In the genomic region with DNA sequence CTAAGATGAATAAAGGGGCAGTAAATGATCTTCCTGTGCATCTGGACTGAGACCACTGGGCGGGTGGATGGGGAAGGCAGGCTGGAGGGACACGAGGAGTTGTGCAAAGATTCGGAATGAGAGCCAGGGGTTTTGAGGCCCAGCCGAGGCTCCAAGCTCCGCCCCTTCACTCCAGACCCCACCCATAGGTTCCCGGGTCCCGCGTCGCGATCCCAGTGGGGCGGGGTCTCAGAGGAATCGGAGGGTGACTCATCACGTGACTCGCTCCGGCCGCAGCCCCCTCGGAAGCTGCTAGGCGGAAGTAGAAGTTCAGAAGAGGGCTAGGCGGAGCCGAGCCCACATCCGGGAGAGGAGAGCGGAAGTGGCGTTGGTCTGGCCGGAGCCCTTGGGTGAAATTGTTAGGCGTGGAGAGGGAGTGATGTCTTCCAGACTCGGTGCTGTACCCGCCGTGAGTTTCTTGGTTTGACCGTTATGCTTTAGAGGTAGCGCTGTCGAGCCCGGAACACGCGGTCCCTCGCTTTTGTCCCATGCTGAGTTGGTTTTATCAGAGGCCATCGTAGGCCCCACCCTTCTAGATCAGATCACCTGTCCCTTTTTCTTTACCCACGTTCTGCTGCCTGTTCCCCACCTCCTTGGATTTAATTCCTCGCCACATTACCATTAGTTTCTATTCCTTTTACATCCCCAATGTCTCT, we compare ENCODE assay signal across 8 cellular contexts. TPM values are rescaled to one million over a fixed set of nuclear protein-coding genes. Genes with fewer than 3 reads are reported as not detected.
DNase-seq lines count a peak whose midpoint lies in the region; ATAC-seq and TF ChIP-seq lines count a peak whose summit lies in the region.

A gene with protein sequence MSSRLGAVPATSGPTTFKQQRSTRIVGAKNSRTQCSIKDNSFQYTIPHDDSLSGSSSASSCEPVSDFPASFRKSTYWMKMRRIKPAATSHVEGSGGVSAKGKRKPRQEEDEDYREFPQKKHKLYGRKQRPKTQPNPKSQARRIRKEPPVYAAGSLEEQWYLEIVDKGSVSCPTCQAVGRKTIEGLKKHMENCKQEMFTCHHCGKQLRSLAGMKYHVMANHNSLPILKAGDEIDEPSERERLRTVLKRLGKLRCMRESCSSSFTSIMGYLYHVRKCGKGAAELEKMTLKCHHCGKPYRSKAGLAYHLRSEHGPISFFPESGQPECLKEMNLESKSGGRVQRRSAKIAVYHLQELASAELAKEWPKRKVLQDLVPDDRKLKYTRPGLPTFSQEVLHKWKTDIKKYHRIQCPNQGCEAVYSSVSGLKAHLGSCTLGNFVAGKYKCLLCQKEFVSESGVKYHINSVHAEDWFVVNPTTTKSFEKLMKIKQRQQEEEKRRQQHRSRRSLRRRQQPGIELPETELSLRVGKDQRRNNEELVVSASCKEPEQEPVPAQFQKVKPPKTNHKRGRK (plus strand): TSS at position 348 of the 695 bp plus-strand sequence. CDS start 71 bp downstream, at position 419.

- 0 out of 2 replicates have a peak within 1 kb of the TSS, but pooled peaks have one; percentile 25 for H3K27ac ChIP-seq in HUES64 (ENCODE audit: low read depth, low read length)
- peak within 1 kb of the TSS; percentile 42 for H3K27ac ChIP-seq in OCI-LY3 (ENCODE audit: low read length)

- peaks cover 50% of the 10 kb centered on the region for H3K79me2 ChIP-seq in OCI-LY3 (ENCODE audit: low read length)

- ATAC-seq in GM21447 (IDR thresholded peaks at IDR 0.05; ENCODE audit: unreplicated experiment) (peak; percentile 91), mucosa of descending colon (peak; percentile 96)

- H4K20me1 ChIP-seq in OCI-LY3 (ENCODE audit: insufficient read depth, low read length): peaks cover 18% of the 10 kb centered on the region

- DNase-seq in DMS 273 (lab: John Stamatoyannopoulos, UW; ENCODE audit: unreplicated experiment) (peak; percentile 98), activated T-cell treated with anti-CD3 and anti-CD28 coated beads for 1 hour (ENCODE audit: low read depth) (peak; percentile 59), epithelial cell of proximal tubule (ENCODE audit: low read depth) (peak; percentile 27), mucosa of descending colon (peak; percentile 82 to 94 (median 86))
- peak; percentile 53 for DNase-seq in stimulated activated CD8-positive, alpha-beta memory T cell treated with anti-CD3 and anti-CD28 coated beads, Interleukin-4, amount 100 ng/mL, for 1 hour (ENCODE audit: low read depth in 2 of 2, low spot score in 1 of 2)

- H3K4me1 ChIP-seq in HUES64 (ENCODE audit: insufficient read depth, low read length) (peaks cover 6% of the 10 kb centered on the region; the same call in 1 of the 2 replicates), OCI-LY3 (ENCODE audit: low read length) (peaks cover 18% of the 10 kb centered on the region), mucosa of descending colon (ENCODE audit: low read depth) (peaks cover 6% of the 10 kb centered on the region)

- peak within 1 kb of the TSS; percentile 79 for H3K9ac ChIP-seq in HUES64 (ENCODE audit: low read depth, low read length)
- peak within 1 kb of the TSS; percentile 79 for H3K9ac ChIP-seq in OCI-LY3 (ENCODE audit: low read length)

- peaks cover 22% of the 10 kb centered on the region; the same call in 1 of the 2 replicates for H3K27me3 ChIP-seq in HUES64 (ENCODE audit: insufficient read depth, low read length)
- no peaks in the 10 kb centered on the region for H3K27me3 ChIP-seq in OCI-LY3 (ENCODE audit: low read depth, low read length)

- H3K36me3 ChIP-seq in HUES64 (ENCODE audit: insufficient read depth, low read length) (no peaks in the 10 kb centered on the region), OCI-LY3 (replicated peaks; ENCODE audit: low read depth, low read length) (peaks cover 9% of the 10 kb centered on the region), mucosa of descending colon (ENCODE audit: low read depth) (no peaks in the 10 kb centered on the region)

- peak within 1 kb of the TSS; percentile 74 for H3K4me3 ChIP-seq in HUES64 (ENCODE audit: low read length)
- peak within 1 kb of the TSS; percentile 86 for H3K4me3 ChIP-seq in OCI-LY3 (ENCODE audit: low read length)
- H3K4me3 ChIP-seq in epithelial cell of proximal tubule (ENCODE audit: low read depth, low read length): peak within 1 kb of the TSS; percentile 80
- peak within 1 kb of the TSS; percentile 22 for H3K4me3 ChIP-seq in mucosa of descending colon

- H3K9me3 ChIP-seq in HUES64 (ENCODE audit: insufficient read depth, low read depth, low read length): no peaks in the 10 kb centered on the region
- no peaks in the 10 kb centered on the region for H3K9me3 ChIP-seq in OCI-LY3 (ENCODE audit: insufficient read depth, low read length)
- H3K9me3 ChIP-seq in mucosa of descending colon: peaks cover 7% of the 10 kb centered on the region

- TF ChIP-seq CTCF in OCI-LY3 (IDR thresholded peaks at IDR 0.05; ENCODE audit: low read depth, low read length): no peak
- TF ChIP-seq CTCF in epithelial cell of proximal tubule (conservative IDR thresholded peaks at IDR 0.05; ENCODE audit: low read depth, low read length): no peak
- TF ChIP-seq CTCF in mucosa of descending colon (IDR thresholded peaks at IDR 0.05): no peak

- peak within 1 kb of the TSS; percentile 95 for H3K4me2 ChIP-seq in OCI-LY3 (ENCODE audit: low read length)

- H2AFZ ChIP-seq in OCI-LY3 (ENCODE audit: low read depth, low read length): peak within 1 kb of the TSS; percentile 95

- 3% methylated on average over 38 of the region's 38 CpGs for WGBS in HUES64

- intact Hi-C loops in mucosa of descending colon (cut with DNase I, micrococcal nuclease): no loop called here

RNA-seq across cellular contexts. Expression of the gene that starts here (rescaled TPM):
- 30.2 TPM for polyA plus RNA-seq in HUES64 (2013, experiment 1 of 2)
- 34.7 TPM for polyA plus RNA-seq in HUES64 (2013, experiment 2 of 2)
- 26.3 and 27.4 TPM in 2 replicates for total RNA-seq in epithelial cell of proximal tubule
- total RNA-seq in mucosa of descending colon: 10 to 100 TPM; 14.4 to 37.8 (median 19.7) TPM

Comparison
In these comparisons a context has a peak if more than half of its experiments do, and no peak if none do; other contexts are left out.
1. Peak in every context shown above with its lines: DNase-seq, ATAC-seq, H3K4me3 ChIP-seq and H3K27ac ChIP-seq.
2. DNase-seq: peak in every context shown above with its lines; median percentile 98 in DMS 273; 86 in mucosa of descending colon; 59 in activated T-cell treated with anti-CD3 and anti-CD28 coated beads for 1 hour; 53 in stimulated activated CD8-positive, alpha-beta memory T cell treated with anti-CD3 and anti-CD28 coated beads, Interleukin-4, amount 100 ng/mL, for 1 hour; 27 in epithelial cell of proximal tubule.
3. H3K4me3 ChIP-seq: peak in every context shown above with its lines; median percentile 86 in OCI-LY3; 80 in epithelial cell of proximal tubule; 74 in HUES64; 22 in mucosa of descending colon.